In genomic region chr4:1012031-1012739, GRCh38 we compare ENCODE assay signal across 8 cellular contexts. TPM values are rescaled to one million over a fixed set of nuclear protein-coding genes. Genes with fewer than 3 reads are reported as not detected.
DNase-seq lines count a peak whose midpoint lies in the region; ATAC-seq, FAIRE-seq and TF ChIP-seq lines count a peak whose summit lies in the region.

No MANE protein-coding gene starts in this region.

- peaks cover 2% of the 10 kb centered on the region for H3K4me1 Mint-ChIP-seq in astrocyte (ENCODE audit: low read depth, unreplicated experiment)

- peak overlapping the region; percentile 50 for H3K4me3 ChIP-seq in GM12865 (ENCODE audit: low read depth, low read length)
- H3K4me3 ChIP-seq in astrocyte (ENCODE audit: insufficient read depth, low read depth, low read length): peak overlapping the region; percentile 58

- ATAC-seq in stimulated activated naive CD8-positive, alpha-beta T cell treated with anti-CD3 and anti-CD28 coated beads, Interleukin-15, Interleukin-2, amounts not matched to agents 100 U/mL and 50 U/mL, for 24 hours: no peak
- no peak for ATAC-seq in GM19324 (IDR thresholded peaks at IDR 0.05; ENCODE audit: low FRiP score, unreplicated experiment)

- peaks cover 19% of the 10 kb centered on the region for H3K27me3 Mint-ChIP-seq in astrocyte (ENCODE audit: low read depth, unreplicated experiment)

- peaks cover 28% of the 10 kb centered on the region for H3K4me1 ChIP-seq in astrocyte (ENCODE audit: insufficient read depth, low read length)

- peak overlapping the region; percentile 84 for H3K4me2 ChIP-seq in astrocyte (ENCODE audit: low read length)

- H3K36me3 ChIP-seq in astrocyte (ENCODE audit: insufficient read depth, low read length): no peaks in the 10 kb centered on the region

- no peaks in the 10 kb centered on the region for H3K9me3 ChIP-seq in astrocyte (ENCODE audit: insufficient read depth, low read depth, low read length)

- FAIRE-seq in astrocyte (lab: Jason Lieb, UNC) (no peak), HTR-8/SVneo (lab: Jason Lieb, UNC) (no peak)

- H3K27ac ChIP-seq in astrocyte (ENCODE audit: low read depth, low read length): no peak overlapping the region

- peaks cover 4% of the 10 kb centered on the region for H3K36me3 Mint-ChIP-seq in astrocyte (ENCODE audit: low read depth, unreplicated experiment)

- DNase-seq in GM12865 (ENCODE audit: low read depth) (no peak), RPMI8226 (peak; percentile 77), astrocyte (ENCODE audit: low read depth) (peak; percentile 30), left kidney (ENCODE audit: low read depth, low spot score) (peak; percentile 74), MV-4-11 (lab: John Stamatoyannopoulos, UW) (no peak), HTR-8/SVneo (ENCODE audit: insufficient read length, low spot score) (no peak)
- DNase-seq in stimulated activated naive CD8-positive, alpha-beta T cell treated with anti-CD3 and anti-CD28 coated beads, Interleukin-15, Interleukin-2, amounts not matched to agents 100 U/mL and 50 U/mL, for 24 hours: peak; percentile 44

- H3K4me3 Mint-ChIP-seq in astrocyte (ENCODE audit: unreplicated experiment): peak overlapping the region; percentile 68

- H3K79me2 ChIP-seq in astrocyte (ENCODE audit: insufficient read depth, low read length): peaks cover 39% of the 10 kb centered on the region

- peaks cover 2% of the 10 kb centered on the region for H3K9me3 Mint-ChIP-seq in astrocyte (ENCODE audit: unreplicated experiment)

- peak overlapping the region; percentile 34 for H2AFZ ChIP-seq in astrocyte (ENCODE audit: low read depth, low read length)

- peaks cover 44% of the 10 kb centered on the region for H4K20me1 ChIP-seq in astrocyte (ENCODE audit: insufficient read depth, low read length)

- H3K27ac Mint-ChIP-seq in astrocyte (ENCODE audit: unreplicated experiment): no peak overlapping the region

- peak overlapping the region; percentile 71 for H3K9ac ChIP-seq in astrocyte (ENCODE audit: low read length)

- H3K27me3 ChIP-seq in astrocyte (ENCODE audit: insufficient read depth, low read length): peaks cover 16% of the 10 kb centered on the region

- TF ChIP-seq CTCF in GM12865 (IDR thresholded peaks at IDR 0.05; ENCODE audit: insufficient read depth, low read depth, low read length, missing control alignments) (no peak), astrocyte (IDR thresholded peaks at IDR 0.05; ENCODE audit: insufficient read depth, low read depth, low read length) (no peak)

RNA-seq across cellular contexts. Expression of gene FGFRL1, which starts 0.8 kb away (rescaled TPM):
- total RNA-seq in astrocyte: 64.2 and 64.9 TPM in 2 replicates

RNA-seq across cellular contexts. Expression of gene SLC26A1, which starts 19.0 kb away (rescaled TPM):
- 0.34 and 0.38 TPM in 2 replicates for total RNA-seq in astrocyte

RNA-seq across cellular contexts. Expression of gene IDUA, which starts 25.3 kb away (rescaled TPM):
- 20.5 and 27.0 TPM in 2 replicates for total RNA-seq in astrocyte

RNA-seq across cellular contexts. Expression of gene DGKQ, which starts 38.8 kb away (rescaled TPM):
- total RNA-seq in astrocyte: 19.0 and 20.2 TPM in 2 replicates

Comparison
In these comparisons a context has a peak if more than half of its experiments do, and no peak if none do; other contexts are left out.
1. DNase-seq: peak in RPMI8226 (single experiment), astrocyte (single experiment), left kidney (single experiment) and stimulated activated naive CD8-positive, alpha-beta T cell treated with anti-CD3 and anti-CD28 coated beads, Interleukin-15, Interleukin-2, amounts not matched to agents 100 U/mL and 50 U/mL, for 24 hours (single experiment); none in GM12865 (single experiment), MV-4-11 (single experiment) and HTR-8/SVneo (single experiment).